ENCODE assay signal across 17 cellular contexts in the genomic region with DNA sequence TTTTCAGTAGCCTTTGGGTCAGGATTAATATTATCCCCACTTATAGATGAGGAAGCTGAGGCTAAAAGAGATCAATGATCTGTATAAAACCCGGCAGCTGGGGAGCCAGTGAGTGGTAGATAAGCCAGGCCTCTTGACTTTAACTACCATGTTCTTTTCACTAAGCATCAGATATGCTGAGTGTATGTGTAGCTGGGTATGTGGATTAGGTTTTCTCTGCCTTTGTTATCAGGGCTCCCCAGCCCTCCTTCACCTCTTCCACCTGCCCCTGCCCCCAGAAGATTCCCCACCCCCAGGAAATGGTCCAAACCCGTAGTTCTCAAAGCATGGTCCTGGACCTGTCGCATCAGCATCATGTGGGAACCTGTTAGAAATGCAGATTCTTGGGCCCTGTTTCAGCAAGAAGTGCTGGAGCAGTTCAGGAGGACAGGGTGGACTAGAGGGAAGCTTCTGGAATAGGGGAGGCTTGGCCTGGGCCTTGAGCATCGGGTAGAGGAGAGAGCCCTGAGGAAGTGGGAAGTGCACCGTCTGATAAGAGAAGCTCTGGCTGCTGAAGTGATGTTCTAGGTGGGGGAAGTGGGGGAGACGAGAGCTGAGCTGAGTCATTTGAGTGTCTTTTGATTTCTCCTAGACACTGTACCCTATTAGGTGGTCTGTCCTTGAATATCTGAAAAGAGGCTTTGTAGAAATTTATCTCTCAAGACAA.
"Had no signal": no experiment of that assay in that cellular context is flagged by ENCODE, and none has a peak within 500 bp of the region (broad histone marks: within the 10 kb centered on the region; RNA-seq: fewer than 3 reads in every experiment).

No MANE protein-coding gene starts in this region.

- H3K9ac ChIP-seq: parathyroid adenoma had no signal

- H3K36me3 ChIP-seq: brain microvascular endothelial cell, lower lobe of right lung, neutrophil, sigmoid colon, thoracic aorta had no signal

- H3K79me2 ChIP-seq: parathyroid adenoma had no signal

- DNase-seq: activated CD4-positive, alpha-beta T cell treated with anti-CD3 and anti-CD28 coated beads, Interleukin-2, amount 10 ng/mL, durations not matched to agents 7 days and 5 days; activated CD4-positive, CD25-positive, alpha-beta regulatory T cell; activated CD8-positive, alpha-beta T cell treated with anti-CD3 and anti-CD28 coated beads, Interleukin-2, amount 10 ng/mL, durations not matched to agents 7 days and 5 days; activated effector memory CD4-positive, alpha-beta T cell treated with anti-CD3 and anti-CD28 coated beads, Interleukin-2, amount 50 U/mL, for 16 hours; activated naive CD4-positive, alpha-beta T cell treated with anti-CD3 and anti-CD28 coated beads, Interleukin-2, amount 50 U/mL, for 16 hours; aorta; central memory CD4-positive, alpha-beta T cell; dorsolateral prefrontal cortex; hypothalamus; lower lobe of right lung; sigmoid colon; stimulated activated CD4-positive, alpha-beta T cell treated with anti-CD3 and anti-CD28 coated beads, Interleukin-4, amount 100 ng/mL, for 4 hours; T-helper 2 cell had no signal

- H3K4me3 ChIP-seq: dorsolateral prefrontal cortex, lower lobe of right lung, sigmoid colon, thoracic aorta had no signal

- H3K27ac ChIP-seq: brain microvascular endothelial cell, dorsolateral prefrontal cortex, lower lobe of right lung, neutrophil, parathyroid adenoma, sigmoid colon, thoracic aorta had no signal

- H3K4me1 ChIP-seq: lower lobe of right lung, parathyroid adenoma, sigmoid colon had no signal
